ENCODE assay signal across 2 cellular contexts in genomic region chr1:170182442-170182841, GRCh38.
A peak's percentile ranks its signal among the peaks of the same experiment; 100 is the strongest.
TF ChIP-seq lines count a peak whose summit lies in the region.

No MANE protein-coding gene starts in this region.

TF ChIP-seq in K562, 482 proteins besides CTCF, POLR2A, EP300 and RAD21:
- TF ChIP-seq DPF2 (IDR thresholded peaks at IDR 0.05) (no peak), HNRNPUL1 (IDR thresholded peaks at IDR 0.05; ENCODE audit: low read length) (no peak), ATF4 (CRISPR knock-in tag; IDR thresholded peaks at IDR 0.05) (0 out of 2 replicates have a peak, but pooled peaks have one; percentile 49), ZNF3 (CRISPR knock-in tag; IDR thresholded peaks at IDR 0.05) (no peak), ERF (CRISPR knock-in tag; IDR thresholded peaks at IDR 0.05) (peak; percentile 67; the same call in 1 of the 2 replicates), ZNF79 (CRISPR knock-in tag; IDR thresholded peaks at IDR 0.05; ENCODE audit: low read depth) (peak; percentile 71; the same call in 1 of the 2 replicates), MEF2D (tag; conservative IDR thresholded peaks at IDR 0.05; ENCODE audit: low read depth) (0 out of 2 replicates have a peak, but pooled peaks have one; percentile 48), ZNF639 (CRISPR knock-in tag; conservative IDR thresholded peaks at IDR 0.05 in 1 of 2, IDR thresholded peaks at IDR 0.05 in 1 of 2) (peak in 1 of 2 experiments; percentile 62; a peak in 1 of 4 replicates), ZNF165 (CRISPR knock-in tag; IDR thresholded peaks at IDR 0.05; ENCODE audit: borderline replicate concordance) (peak; percentile 88), ZNF239 (CRISPR knock-in tag; IDR thresholded peaks at IDR 0.05) (0 out of 2 replicates have a peak, but pooled peaks have one; percentile 20), E2F3 (CRISPR knock-in tag; IDR thresholded peaks at IDR 0.05) (peak; percentile 54; the same call in 1 of the 2 replicates), SMAD3 (CRISPR knock-in tag; conservative IDR thresholded peaks at IDR 0.05) (peak; percentile 81; the same call in 1 of the 2 replicates), ZNF449 (CRISPR knock-in tag; IDR thresholded peaks at IDR 0.05) (peak; percentile 84; the same call in 1 of the 2 replicates), TGIF2 (CRISPR knock-in tag; IDR thresholded peaks at IDR 0.05) (no peak)

TF ChIP-seq in HepG2, 621 proteins besides CTCF, POLR2A, EP300 and RAD21:
- TF ChIP-seq DDIT3 (CRISPR knock-in tag; IDR thresholded peaks at IDR 0.05) = no peak
- peak; percentile 47; the same call in 1 of the 2 replicates for TF ChIP-seq CEBPB (IDR thresholded peaks at IDR 0.05; ENCODE audit: borderline replicate concordance, low read depth, low read length)
